1 cellular context compared by ENCODE assay signal in genomic region chrX:155216179-155216939, GRCh38.
TF ChIP-seq lines count a peak whose summit lies in the region.

VBP1 (plus strand) TSS chrX:155216460; CDS start chrX:155216483, 23 bp downstream.

TF ChIP-seq in K562, 482 proteins besides CTCF, POLR2A, EP300 and RAD21 (continued from another document and continues in another):
- TF ChIP-seq NUFIP1 (IDR thresholded peaks at IDR 0.05; ENCODE audit: partially characterized antibody): no peak
- TF ChIP-seq ERF (CRISPR knock-in tag; IDR thresholded peaks at IDR 0.05): no peak
- peak; percentile 94 for TF ChIP-seq MBD2 (IDR thresholded peaks at IDR 0.05; ENCODE audit: borderline replicate concordance, low read depth)
- no peak for TF ChIP-seq ARNT (IDR thresholded peaks at IDR 0.05)
- TF ChIP-seq SETDB1 (IDR thresholded peaks at IDR 0.05; ENCODE audit: low read length): no peak
- peak; percentile 87; the same call in 1 of the 2 replicates for TF ChIP-seq SRSF3 (IDR thresholded peaks at IDR 0.05; ENCODE audit: insufficient read depth, low read length)
- TF ChIP-seq ZNF23 (CRISPR knock-in tag; IDR thresholded peaks at IDR 0.05): no peak
- no peak for TF ChIP-seq ZNF121 (CRISPR knock-in tag; conservative IDR thresholded peaks at IDR 0.05)
- TF ChIP-seq HOXB6 (CRISPR knock-in tag; IDR thresholded peaks at IDR 0.05; ENCODE audit: borderline replicate concordance): no peak
- no peak for TF ChIP-seq EHMT2 (IDR thresholded peaks at IDR 0.05)
- TF ChIP-seq ZNF143 (CRISPR knock-in tag; IDR thresholded peaks at IDR 0.05): no peak
- TF ChIP-seq LARP7 (IDR thresholded peaks at IDR 0.05): no peak
- TF ChIP-seq ZFP36 (IDR thresholded peaks at IDR 0.05; ENCODE audit: low read depth, low read length, partially characterized antibody): no peak
- no peak for TF ChIP-seq ZNF785 (CRISPR knock-in tag; IDR thresholded peaks at IDR 0.05)
- TF ChIP-seq PTBP1 (IDR thresholded peaks at IDR 0.05; ENCODE audit: low read depth, low read length): no peak
- TF ChIP-seq XRCC4 (IDR thresholded peaks at IDR 0.05; ENCODE audit: extremely low read depth, insufficient read depth, insufficient read length): no peak
- TF ChIP-seq SUPT5H (IDR thresholded peaks at IDR 0.05): peak; percentile 88
- TF ChIP-seq THRA (IDR thresholded peaks at IDR 0.05): no peak
- TF ChIP-seq IRF2 (CRISPR knock-in tag; IDR thresholded peaks at IDR 0.05): no peak
- TF ChIP-seq ETV5 (CRISPR knock-in tag; IDR thresholded peaks at IDR 0.05; ENCODE audit: low read depth): no peak
- no peak for TF ChIP-seq HMG20B (CRISPR knock-in tag; IDR thresholded peaks at IDR 0.05)
- no peak for TF ChIP-seq JUND (IDR thresholded peaks at IDR 0.05; ENCODE audit: borderline replicate concordance, low read depth, low read length)
- no peak for TF ChIP-seq JUND (tag; IDR thresholded peaks at IDR 0.05; ENCODE audit: borderline replicate concordance, low read depth, low read length)
- TF ChIP-seq DMBX1 (CRISPR knock-in tag; IDR thresholded peaks at IDR 0.05; ENCODE audit: borderline replicate concordance): no peak
- TF ChIP-seq SPI1 (IDR thresholded peaks at IDR 0.05; ENCODE audit: borderline replicate concordance, low read depth, low read length): no peak
- no peak for TF ChIP-seq MEF2A (IDR thresholded peaks at IDR 0.05; ENCODE audit: control insufficient read depth, low read depth, low read length)
- no peak for TF ChIP-seq CREM (IDR thresholded peaks at IDR 0.05; ENCODE audit: low read depth)
- TF ChIP-seq THRAP3 (IDR thresholded peaks at IDR 0.05; ENCODE audit: borderline replicate concordance): no peak
- TF ChIP-seq CHD2 (IDR thresholded peaks at IDR 0.05; ENCODE audit: low read depth, low read length): peak; percentile 76
- no peak for TF ChIP-seq LEF1 (IDR thresholded peaks at IDR 0.05)
- no peak for TF ChIP-seq MBD1 (CRISPR knock-in tag; IDR thresholded peaks at IDR 0.05)
- TF ChIP-seq NFXL1 (CRISPR knock-in tag; IDR thresholded peaks at IDR 0.05): no peak
- TF ChIP-seq CREB1 (IDR thresholded peaks at IDR 0.05): no peak
- TF ChIP-seq CREB1 (CRISPR knock-in tag; IDR thresholded peaks at IDR 0.05): 0 out of 2 replicates have a peak, but pooled peaks have one; percentile 16
- TF ChIP-seq HNRNPUL1 (IDR thresholded peaks at IDR 0.05; ENCODE audit: low read length): no peak
- TF ChIP-seq PKNOX1 (IDR thresholded peaks at IDR 0.05): peak; percentile 98
- no peak for TF ChIP-seq PCBP1 (IDR thresholded peaks at IDR 0.05; ENCODE audit: low read depth, low read length, poor library complexity, severe bottlenecking)
- TF ChIP-seq ZFX (CRISPR knock-in tag; IDR thresholded peaks at IDR 0.05): peak; percentile 85
- TF ChIP-seq BRD9 (IDR thresholded peaks at IDR 0.05; ENCODE audit: low read depth, partially characterized antibody): peak; percentile 55
- TF ChIP-seq U2AF1 (optimal IDR thresholded peaks at IDR 0.05; ENCODE audit: low read depth, low read length): no peak
- TF ChIP-seq SNRNP70 (optimal IDR thresholded peaks at IDR 0.05; ENCODE audit: low read depth, low read length): no peak
- TF ChIP-seq SIRT6 (IDR thresholded peaks at IDR 0.05; ENCODE audit: low read depth, low read length): no peak
- TF ChIP-seq RCOR1 (IDR thresholded peaks at IDR 0.05; ENCODE audit: borderline replicate concordance in 1 of 2, low read depth in 2 of 2, low read length in 2 of 2): no peak; a peak in 1 of 4 replicates
- no peak for TF ChIP-seq ZNF324 (CRISPR knock-in tag; IDR thresholded peaks at IDR 0.05)
- TF ChIP-seq CEBPZ (IDR thresholded peaks at IDR 0.05; ENCODE audit: borderline replicate concordance, low read depth, low read length): peak; percentile 80; the same call in 1 of the 2 replicates
- TF ChIP-seq SMARCA5 (IDR thresholded peaks at IDR 0.05): no peak
- TF ChIP-seq TCF3 (CRISPR knock-in tag; IDR thresholded peaks at IDR 0.05): no peak
- TF ChIP-seq REST (CRISPR knock-in tag; IDR thresholded peaks at IDR 0.05; ENCODE audit: low read depth): no peak
- TF ChIP-seq CBFA2T2 (conservative IDR thresholded peaks at IDR 0.05): no peak
- no peak for TF ChIP-seq CBX1 (IDR thresholded peaks at IDR 0.05; ENCODE audit: low read depth)
- no peak for TF ChIP-seq HDAC8 (tag; IDR thresholded peaks at IDR 0.05)
- no peak for TF ChIP-seq ETV1 (tag; conservative IDR thresholded peaks at IDR 0.05; ENCODE audit: low read depth)
- no peak for TF ChIP-seq ZNF707 (CRISPR knock-in tag; conservative IDR thresholded peaks at IDR 0.05)
- no peak for TF ChIP-seq ATF2 (CRISPR knock-in tag; IDR thresholded peaks at IDR 0.05)
- TF ChIP-seq TCFL5 (CRISPR knock-in tag; conservative IDR thresholded peaks at IDR 0.05): no peak
- no peak for TF ChIP-seq SMAD2 (IDR thresholded peaks at IDR 0.05; ENCODE audit: low read depth, low read length)
- TF ChIP-seq FOXK1 (CRISPR knock-in tag; IDR thresholded peaks at IDR 0.05; ENCODE audit: borderline replicate concordance): no peak
- no peak for TF ChIP-seq DLX4 (CRISPR knock-in tag; IDR thresholded peaks at IDR 0.05)
- TF ChIP-seq ID3 (CRISPR knock-in tag; IDR thresholded peaks at IDR 0.05): no peak
- no peak for TF ChIP-seq ID3 (tag; IDR thresholded peaks at IDR 0.05)
- no peak for TF ChIP-seq FOXJ2 (tag; IDR thresholded peaks at IDR 0.05)
- TF ChIP-seq PURB (CRISPR knock-in tag; IDR thresholded peaks at IDR 0.05; ENCODE audit: low read depth): no peak
- no peak for TF ChIP-seq THAP12 (CRISPR knock-in tag; IDR thresholded peaks at IDR 0.05)
- TF ChIP-seq ZNF146 (CRISPR knock-in tag; IDR thresholded peaks at IDR 0.05; ENCODE audit: unreplicated experiment): no peak
